Comparison of ENCODE assay signal across 8 cellular contexts in genomic region chr10:87818505-87819273, GRCh38. TPM values are rescaled to one million over a fixed set of nuclear protein-coding genes. Genes with fewer than 3 reads are reported as not detected.
DNase-seq lines count a peak whose midpoint lies in the region; ATAC-seq lines count a peak whose summit lies in the region.

No MANE protein-coding gene starts in this region.

- H3K9me3 Mint-ChIP-seq in naive thymus-derived CD4-positive, alpha-beta T cell = no peaks in the 10 kb centered on the region
- H3K9me3 Mint-ChIP-seq in stimulated activated naive B cell treated with anti-CD40 and anti-IgM and Interleukin-4, amounts not matched to agents 10 μg/mL and 1 μg/mL and 100 μg/mL, for 72 hours = no peaks in the 10 kb centered on the region

- WGBS in esophagus, 2 donors = 16 to 18% methylated on average over 29 of the region's 29 CpGs

- peaks cover 0 to 3% of the 10 kb centered on the region in 2 donors for H3K4me1 ChIP-seq in esophagus (ENCODE audit: control insufficient read depth in 2 of 2, insufficient read depth in 2 of 2, low read length in 1 of 2)
- H3K4me1 ChIP-seq in naive thymus-derived CD4-positive, alpha-beta T cell (ENCODE audit: control insufficient read depth in 2 of 2, insufficient read depth in 2 of 2, low read length in 2 of 2) = peaks cover 13 to 33% of the 10 kb centered on the region in 2 donors

- ATAC-seq in HG02840 (IDR thresholded peaks at IDR 0.05; ENCODE audit: low FRiP score, unreplicated experiment) = peak; percentile 54
- ATAC-seq in naive thymus-derived CD4-positive, alpha-beta T cell = peak; percentile 78
- peak; percentile 71 to 74 for ATAC-seq in stimulated activated naive B cell treated with anti-CD40 and anti-IgM and Interleukin-4, amounts not matched to agents 10 μg/mL and 1 μg/mL and 100 μg/mL, for 72 hours (replicated peaks)

- no peaks in the 10 kb centered on the region for H3K36me3 ChIP-seq in esophagus (ENCODE audit: control insufficient read depth in 2 of 2, insufficient read depth in 2 of 2, low read length in 1 of 2)
- no peaks in the 10 kb centered on the region for H3K36me3 ChIP-seq in naive thymus-derived CD4-positive, alpha-beta T cell (ENCODE audit: control insufficient read depth in 2 of 3, insufficient read depth in 3 of 3, low read length in 3 of 3)

- peaks cover 0 to 4% (median 0%) of the 10 kb centered on the region in 5 donors for H3K27me3 Mint-ChIP-seq in naive thymus-derived CD4-positive, alpha-beta T cell
- no peaks in the 10 kb centered on the region for H3K27me3 Mint-ChIP-seq in stimulated activated naive B cell treated with anti-CD40 and anti-IgM and Interleukin-4, amounts not matched to agents 10 μg/mL and 1 μg/mL and 100 μg/mL, for 72 hours

- H3K27me3 ChIP-seq in esophagus (ENCODE audit: control insufficient read depth in 1 of 2, insufficient read depth in 2 of 2, low read length in 2 of 2) = no peaks in the 10 kb centered on the region
- H3K27me3 ChIP-seq in naive thymus-derived CD4-positive, alpha-beta T cell (ENCODE audit: control insufficient read depth in 2 of 2, insufficient read depth in 2 of 2, low read length in 2 of 2) = no peaks in the 10 kb centered on the region

- peak overlapping the region; percentile 93 to 100 (median 98) for H3K27ac Mint-ChIP-seq in naive thymus-derived CD4-positive, alpha-beta T cell
- H3K27ac Mint-ChIP-seq in stimulated activated naive B cell treated with anti-CD40 and anti-IgM and Interleukin-4, amounts not matched to agents 10 μg/mL and 1 μg/mL and 100 μg/mL, for 72 hours = peak overlapping the region; percentile 99

- H3K4me1 Mint-ChIP-seq in naive thymus-derived CD4-positive, alpha-beta T cell = peaks cover 22 to 53% (median 41%) of the 10 kb centered on the region in 7 donors
- peaks cover 17 to 24% of the 10 kb centered on the region in 2 donors for H3K4me1 Mint-ChIP-seq in stimulated activated naive B cell treated with anti-CD40 and anti-IgM and Interleukin-4, amounts not matched to agents 10 μg/mL and 1 μg/mL and 100 μg/mL, for 72 hours

- DNase-seq in NK-92 treated with Interleukin-12 subunit alpha and Interleukin-12 subunit beta, amount 100 ng/mL, for 24 hours (lab: John Stamatoyannopoulos, UW) = peak; percentile 14
- no peak for DNase-seq in NK-92 (lab: John Stamatoyannopoulos, UW; ENCODE audit: unreplicated experiment)
- peak; percentile 61 for DNase-seq in NCI-H2171 (lab: John Stamatoyannopoulos, UW)
- peak; percentile 42 for DNase-seq in activated CD8-positive, alpha-beta memory T cell treated with anti-CD3 and anti-CD28 coated beads, Interleukin-2, amount 50 U/mL, for 24 hours (ENCODE audit: extremely low read depth)
- DNase-seq in naive thymus-derived CD4-positive, alpha-beta T cell = peak; percentile 40 to 76 (median 72)
- peak; percentile 74 for DNase-seq in stimulated activated naive B cell treated with anti-CD40 and anti-IgM and Interleukin-4, amounts not matched to agents 10 μg/mL and 1 μg/mL and 100 μg/mL, for 72 hours

- H3K9me3 ChIP-seq in esophagus (ENCODE audit: control insufficient read depth in 2 of 2, insufficient read depth in 1 of 2, low read depth in 1 of 2, low read length in 1 of 2) = no peaks in the 10 kb centered on the region
- H3K9me3 ChIP-seq in naive thymus-derived CD4-positive, alpha-beta T cell (ENCODE audit: control insufficient read depth in 2 of 3, low read length in 3 of 3) = no peaks in the 10 kb centered on the region

- H3K4me3 ChIP-seq in esophagus (ENCODE audit: low read depth in 1 of 2, low read length in 2 of 2) = peak overlapping the region; percentile 82 to 93
- peak overlapping the region; percentile 75 for H3K4me3 ChIP-seq in naive thymus-derived CD4-positive, alpha-beta T cell (ENCODE audit: low read length)

- peak overlapping the region; percentile 90 to 100 (median 94) for H3K4me3 Mint-ChIP-seq in naive thymus-derived CD4-positive, alpha-beta T cell
- H3K4me3 Mint-ChIP-seq in stimulated activated naive B cell treated with anti-CD40 and anti-IgM and Interleukin-4, amounts not matched to agents 10 μg/mL and 1 μg/mL and 100 μg/mL, for 72 hours = peak overlapping the region; percentile 93 to 97

- intact Hi-C loops in naive thymus-derived CD4-positive, alpha-beta T cell (cut with micrococcal nuclease) = loop anchor here (1.0 to 10.0 kb wide), 19 partner anchors 24 to 1884 kb away; partner anchors contain the start of genes KIF20B (in 2 of the 2), FAS (in 1 of the 2), IFIT5 (in 1 of the 2) and LIPA (in 1 of the 2)

- CTCF ChIA-PET in naive thymus-derived CD4-positive, alpha-beta T cell (lab: Charles Lee) = interaction anchor here (0.6 to 1.8 kb wide), 7 partner anchors 12 to 517 kb away, joined by 3 to 6 read pairs (median 3); partner anchors contain the start of genes KLLN and PTEN

- POLR2A ChIA-PET in naive thymus-derived CD4-positive, alpha-beta T cell (lab: Charles Lee) = interaction anchor here (0.6 to 3.6 kb wide), 19 partner anchors 9 to 1172 kb away, joined by 3 to 72 read pairs (median 4); partner anchors contain the start of genes FAS, KLLN, PTEN and RNLS

- peak overlapping the region; percentile 87 to 97 for H3K27ac ChIP-seq in esophagus (ENCODE audit: low read depth in 2 of 2, low read length in 1 of 2)
- peak overlapping the region; percentile 89 for H3K27ac ChIP-seq in naive thymus-derived CD4-positive, alpha-beta T cell (ENCODE audit: low read depth, low read length)

- peaks cover 0 to 6% (median 3%) of the 10 kb centered on the region in 5 donors for H3K36me3 Mint-ChIP-seq in naive thymus-derived CD4-positive, alpha-beta T cell
- peaks cover 2 to 3% of the 10 kb centered on the region in 2 donors for H3K36me3 Mint-ChIP-seq in stimulated activated naive B cell treated with anti-CD40 and anti-IgM and Interleukin-4, amounts not matched to agents 10 μg/mL and 1 μg/mL and 100 μg/mL, for 72 hours

RNA-seq across cellular contexts. Expression of gene ATAD1, which starts 0.7 kb away (rescaled TPM):
- 10 to 100 TPM in 1 of 2 donors, 1 to 10 TPM in 1; 7.2 to 14.2 TPM for polyA plus RNA-seq in esophagus
- 10 to 100 TPM; 33.5 to 53.4 (median 46.1) TPM for total RNA-seq in naive thymus-derived CD4-positive, alpha-beta T cell
- 10 to 100 TPM; 34.5 to 38.4 TPM for polyA plus RNA-seq in naive thymus-derived CD4-positive, alpha-beta T cell

RNA-seq across cellular contexts. Expression of gene KLLN, which starts 44.6 kb away (rescaled TPM):
- under 1 TPM; 0.15 to 0.16 TPM for polyA plus RNA-seq in esophagus
- total RNA-seq in naive thymus-derived CD4-positive, alpha-beta T cell = 1 to 10 TPM in 2 of 5 experiments, under 1 TPM in 3; 0.32 to 1.6 (median 0.85) TPM
- polyA plus RNA-seq in naive thymus-derived CD4-positive, alpha-beta T cell = under 1 TPM in 1 of 2 donors, not detected in 1; 0.25 TPM

RNA-seq across cellular contexts. Expression of gene PTEN, which starts 44.7 kb away (rescaled TPM):
- 10 to 100 TPM; 18.2 to 25.2 TPM for polyA plus RNA-seq in esophagus
- total RNA-seq in naive thymus-derived CD4-positive, alpha-beta T cell = 100 to 1,000 TPM in 1 of 5 experiments, 10 to 100 TPM in 4; 85.9 to 109 (median 93.5) TPM
- polyA plus RNA-seq in naive thymus-derived CD4-positive, alpha-beta T cell = 10 to 100 TPM; 24.0 to 32.7 TPM
